Comparison of ENCODE assay signal across 12 cellular contexts in the genomic region with DNA sequence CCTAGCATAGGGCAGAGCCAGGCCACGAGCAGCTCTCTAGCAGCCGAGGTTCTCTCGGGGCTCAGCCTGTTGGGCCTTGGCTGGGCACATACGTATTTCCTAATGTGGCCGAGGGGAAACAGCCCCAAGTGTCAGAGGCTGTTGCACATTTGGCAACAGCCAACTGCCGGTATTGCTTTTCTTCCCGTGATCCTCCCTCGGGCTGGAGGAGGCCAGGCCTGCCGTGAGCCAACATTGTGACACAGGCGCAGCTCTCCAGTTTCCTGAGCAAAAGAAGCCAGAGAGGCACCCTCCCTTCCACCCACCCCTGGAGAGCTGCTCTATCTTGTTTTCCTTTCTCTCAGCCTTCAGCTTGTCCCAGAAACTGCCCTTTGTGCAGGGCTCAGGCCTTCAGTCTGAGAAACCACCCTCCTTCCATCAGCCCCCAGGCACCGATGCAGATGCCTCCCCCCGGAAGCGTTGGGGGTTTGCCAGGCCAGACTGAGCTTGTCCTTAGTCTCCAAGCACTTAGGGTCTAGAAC. TPM values are rescaled to one million over a fixed set of nuclear protein-coding genes. Genes with fewer than 3 reads are reported as not detected.
A peak's percentile ranks its signal among the peaks of the same experiment; 100 is the strongest.
DNase-seq lines count a peak whose midpoint lies in the region; ATAC-seq and TF ChIP-seq lines count a peak whose summit lies in the region.
"Had no signal": no experiment of that assay in that cellular context is flagged by ENCODE, and none has a peak within 500 bp of the region (broad histone marks: within the 10 kb centered on the region; RNA-seq: fewer than 3 reads in every experiment).

No MANE protein-coding gene starts in this region.

- WGBS in hepatocyte (ENCODE audit: low lambda C conversion rate, missing lambda C conversion rate), result 62% methylated on average over 13 of the region's 13 CpGs

- H3K36me3 Mint-ChIP-seq in natural killer cell treated with Interleukin-12 subunit alpha and Interleukin-12 subunit beta and Interleukin-15 and Interleukin-18, amount 100 ng/mL, for 72 hours, result no peaks in the 10 kb centered on the region

- H3K27me3 ChIP-seq in brain microvascular endothelial cell (replicated peaks), result no peaks in the 10 kb centered on the region
- H3K27me3 ChIP-seq in hepatocyte, result peaks cover 8% of the 10 kb centered on the region
- H3K27me3 ChIP-seq in rectal smooth muscle tissue (ENCODE audit: control insufficient read depth, insufficient read depth, low read length), result peaks cover 3% of the 10 kb centered on the region

- no peaks in the 10 kb centered on the region for H3K9me3 ChIP-seq in hepatocyte (ENCODE audit: low read depth)

- H3K27me3 Mint-ChIP-seq in natural killer cell treated with Interleukin-12 subunit alpha and Interleukin-12 subunit beta and Interleukin-15 and Interleukin-18, amount 100 ng/mL, for 72 hours, result peaks cover 26 to 35% of the 10 kb centered on the region in 2 donors

- in situ Hi-C loops in brain microvascular endothelial cell (cut with HindIII; ENCODE audit: low pct_ligation_motif_present, low sequenced_read_pairs), result no loop called here

- H3K4me1 ChIP-seq in hepatocyte (ENCODE audit: insufficient read depth), result peaks cover 4% of the 10 kb centered on the region
- peaks cover 9% of the 10 kb centered on the region for H3K4me1 ChIP-seq in rectal smooth muscle tissue (ENCODE audit: control insufficient read depth, insufficient read depth, low read length)

- H3K79me2 ChIP-seq in hepatocyte, result no peaks in the 10 kb centered on the region

- TF ChIP-seq CTCF in brain microvascular endothelial cell (IDR thresholded peaks at IDR 0.05; ENCODE audit: low read depth, low read length, missing control alignments) (no peak), hepatocyte (IDR thresholded peaks at IDR 0.05; ENCODE audit: poor library complexity) (no peak)

- no peaks in the 10 kb centered on the region for H3K9me2 ChIP-seq in hepatocyte (replicated peaks; ENCODE audit: insufficient read depth)

- ATAC-seq in GM21515 (IDR thresholded peaks at IDR 0.05; ENCODE audit: unreplicated experiment) (no peak), HG03442 (IDR thresholded peaks at IDR 0.05; ENCODE audit: unreplicated experiment) (no peak)
- ATAC-seq in natural killer cell treated with Interleukin-12 subunit alpha and Interleukin-12 subunit beta and Interleukin-15 and Interleukin-18, amount 100 ng/mL, for 72 hours, result no peak

- no peaks in the 10 kb centered on the region for H4K20me1 ChIP-seq in hepatocyte (ENCODE audit: insufficient read depth, poor library complexity, severe bottlenecking)

- no peak overlapping the region for H2AFZ ChIP-seq in hepatocyte

- DNase-seq in GM03348 (ENCODE audit: low spot score), result peak; percentile 74
- DNase-seq in brain microvascular endothelial cell, result no peak
- DNase-seq in hepatocyte (ENCODE audit: low spot score), result peak; percentile 41
- DNase-seq in NCI-H748 treated with DMSO at 0.1 percent for 48 hours (lab: John Stamatoyannopoulos, UW), result no peak
- DNase-seq in natural killer cell treated with Interleukin-12 subunit alpha and Interleukin-12 subunit beta and Interleukin-15 and Interleukin-18, amount 100 ng/mL, for 72 hours (ENCODE audit: low spot score), result no peak
- DNase-seq: activated CD4-positive, CD25-positive, alpha-beta regulatory T cell treated with anti-CD3 and anti-CD28 coated beads, Interleukin-2, amount 50 U/mL, for 72 hours; NCI-H1417 treated with DMSO at 0.1 percent for 48 hours had no signal

- peaks cover 8 to 9% of the 10 kb centered on the region in 2 donors for H3K4me1 Mint-ChIP-seq in natural killer cell treated with Interleukin-12 subunit alpha and Interleukin-12 subunit beta and Interleukin-15 and Interleukin-18, amount 100 ng/mL, for 72 hours (ENCODE audit: low read depth in 2 of 2)

- H3K9me3 Mint-ChIP-seq in natural killer cell treated with Interleukin-12 subunit alpha and Interleukin-12 subunit beta and Interleukin-15 and Interleukin-18, amount 100 ng/mL, for 72 hours, result no peaks in the 10 kb centered on the region
- H3K9me3 Mint-ChIP-seq: GM23338 had no signal

- no peak overlapping the region for H3K9ac ChIP-seq in rectal smooth muscle tissue (ENCODE audit: low read length)

- H3K4me3 Mint-ChIP-seq in natural killer cell treated with Interleukin-12 subunit alpha and Interleukin-12 subunit beta and Interleukin-15 and Interleukin-18, amount 100 ng/mL, for 72 hours, result no peak overlapping the region
- H3K4me3 Mint-ChIP-seq: GM23338 had no signal

- no peaks in the 10 kb centered on the region for H3K36me3 ChIP-seq in brain microvascular endothelial cell (replicated peaks)
- H3K36me3 ChIP-seq in hepatocyte (replicated peaks; ENCODE audit: insufficient read depth, low read depth), result no peaks in the 10 kb centered on the region
- H3K36me3 ChIP-seq in rectal smooth muscle tissue (ENCODE audit: control insufficient read depth, insufficient read depth, low read length), result no peaks in the 10 kb centered on the region

- no peak overlapping the region for H3K4me2 ChIP-seq in hepatocyte
- H3K4me2 ChIP-seq: GM23338 had no signal

- peak overlapping the region; percentile 46 for H3K27ac ChIP-seq in brain microvascular endothelial cell
- H3K27ac ChIP-seq in hepatocyte, result peak overlapping the region; percentile 75
- H3K27ac ChIP-seq in rectal smooth muscle tissue (ENCODE audit: low read depth, low read length), result peak overlapping the region; percentile 80

- H3K4me3 ChIP-seq in brain microvascular endothelial cell (ENCODE audit: low read depth, low read length) (no peak overlapping the region), hepatocyte (no peak overlapping the region), rectal smooth muscle tissue (ENCODE audit: low read length) (no peak overlapping the region)
- H3K4me3 ChIP-seq: GM23338 had no signal

- no peak overlapping the region for H3K27ac Mint-ChIP-seq in natural killer cell treated with Interleukin-12 subunit alpha and Interleukin-12 subunit beta and Interleukin-15 and Interleukin-18, amount 100 ng/mL, for 72 hours
- H3K27ac Mint-ChIP-seq: GM23338 had no signal

RNA-seq across cellular contexts. Expression of gene BPI, which starts 5.1 kb away (rescaled TPM):
- 0.63 TPM in 1 of 2 replicates, not detected in the other for total RNA-seq in hepatocyte
- 0.66 TPM in 1 of 2 replicates, not detected in the other for polyA plus RNA-seq in hepatocyte
- total RNA-seq in natural killer cell treated with Interleukin-12 subunit alpha and Interleukin-12 subunit beta and Interleukin-15 and Interleukin-18, amount 100 ng/mL, for 72 hours, result not detected
- total RNA-seq: glomerular endothelial cell, GM23338 had no signal
- polyA plus RNA-seq: GM23338 had no signal

RNA-seq across cellular contexts. Expression of gene KIAA1755, which starts 38.3 kb away (rescaled TPM):
- total RNA-seq in hepatocyte, result 2.0 and 3.4 TPM in 2 replicates
- polyA plus RNA-seq in hepatocyte, result 1.3 and 1.6 TPM in 2 replicates
- not detected for total RNA-seq in natural killer cell treated with Interleukin-12 subunit alpha and Interleukin-12 subunit beta and Interleukin-15 and Interleukin-18, amount 100 ng/mL, for 72 hours
- polyA plus RNA-seq: GM23338 had no signal

RNA-seq across cellular contexts. Expression of gene LBP, which starts 47.5 kb away (rescaled TPM):
- 48.4 and 71.5 TPM in 2 replicates for total RNA-seq in hepatocyte
- 43.0 and 57.2 TPM in 2 replicates for polyA plus RNA-seq in hepatocyte
- not detected for total RNA-seq in natural killer cell treated with Interleukin-12 subunit alpha and Interleukin-12 subunit beta and Interleukin-15 and Interleukin-18, amount 100 ng/mL, for 72 hours
- total RNA-seq: glomerular endothelial cell had no signal

Comparison
In these comparisons a context has a peak if more than half of its experiments do, and no peak if none do; other contexts are left out.
1. DNase-seq: peak in GM03348 (single experiment) and hepatocyte (single experiment); none in brain microvascular endothelial cell (single experiment), NCI-H748 treated with DMSO at 0.1 percent for 48 hours (single experiment) and natural killer cell treated with Interleukin-12 subunit alpha and Interleukin-12 subunit beta and Interleukin-15 and Interleukin-18, amount 100 ng/mL, for 72 hours (single experiment).
2. RNA of gene LBP, which starts 47.5 kb away (total RNA-seq): 48.4 to 71.5 TPM in hepatocyte; not detected in natural killer cell treated with Interleukin-12 subunit alpha and Interleukin-12 subunit beta and Interleukin-15 and Interleukin-18, amount 100 ng/mL, for 72 hours; every median in the first group is over 10 times any median in the second.
3. Peak in every context shown above with its lines, with median percentiles within 50 percentile points of each other: H3K27ac ChIP-seq.